Comparison of ENCODE assay signal across 15 cellular contexts in the genomic region with DNA sequence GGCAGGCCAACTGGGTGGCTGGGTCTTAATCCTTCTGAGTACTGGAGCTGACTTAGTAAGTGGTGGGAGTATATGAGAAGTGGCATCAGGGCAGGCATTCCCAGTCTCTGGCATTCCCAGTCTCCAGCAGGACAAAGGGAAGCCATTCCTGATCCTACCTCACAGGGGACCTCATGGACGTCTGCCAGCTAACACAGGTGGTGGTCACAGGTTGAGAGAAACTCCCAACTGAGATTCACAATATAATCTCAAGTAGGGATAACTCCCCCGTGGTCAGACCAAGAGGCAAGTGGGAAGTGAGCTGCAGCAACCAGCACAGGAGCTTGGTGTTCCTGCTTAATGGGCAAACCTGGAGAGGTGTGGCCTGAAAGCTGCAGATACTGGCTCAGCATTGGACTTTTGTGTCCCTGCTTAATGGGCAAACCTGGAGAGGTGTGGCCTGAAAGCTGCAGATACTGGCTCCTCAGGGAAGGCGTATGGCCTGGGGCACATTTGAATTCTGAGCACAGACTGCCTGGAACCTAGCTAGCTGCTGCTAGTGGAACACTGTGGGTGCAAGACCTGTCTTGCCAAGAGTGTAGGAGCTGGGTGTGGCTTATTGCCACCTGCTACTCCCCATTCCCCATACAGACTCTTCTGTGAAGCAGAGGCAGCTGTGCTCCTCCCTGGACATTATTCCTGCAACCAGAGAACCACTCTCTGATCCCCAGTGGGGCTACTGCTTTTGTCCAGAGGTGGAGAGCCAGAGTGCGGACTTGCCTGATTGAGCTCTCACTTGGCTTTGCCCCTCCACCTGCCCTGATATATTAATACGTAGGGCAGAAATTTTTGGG. TPM values are rescaled to one million over a fixed set of nuclear protein-coding genes. Genes with fewer than 3 reads are reported as not detected.
DNase-seq lines count a peak whose midpoint lies in the region; ATAC-seq lines count a peak whose summit lies in the region.
"Had no signal": no experiment of that assay in that cellular context is flagged by ENCODE, and none has a peak within 500 bp of the region (broad histone marks: within the 10 kb centered on the region; RNA-seq: fewer than 3 reads in every experiment).

No MANE protein-coding gene starts in this region.

- H3K4me3 ChIP-seq in aorta (ENCODE audit: low read length in 2 of 2), result no peak overlapping the region
- H3K4me3 ChIP-seq: lower lobe of right lung had no signal

- DNase-seq in Right ventricle myocardium superior (no peak), cardiac septum (ENCODE audit: low spot score) (no peak), NCI-H774 (lab: John Stamatoyannopoulos, UW) (peak; percentile 76), left lobe of liver (ENCODE audit: low spot score) (no peak), aorta (no peak), SKM-1 treated with dmso at 0.1 percent for 144 hours (lab: John Stamatoyannopoulos, UW; ENCODE audit: unreplicated experiment) (no peak)
- DNase-seq: activated naive CD8-positive, alpha-beta T cell treated with anti-CD3 and anti-CD28 coated beads for 36 hours; effector memory CD4-positive, alpha-beta T cell; GOT3 had no signal

- 34 to 56% methylated on average over 5 of the region's 5 CpGs for WGBS in aorta, 2 donors

- no peak overlapping the region for H3K27ac ChIP-seq in aorta (ENCODE audit: low read depth in 1 of 2, low read length in 2 of 2)
- H3K27ac ChIP-seq: lower lobe of right lung had no signal

- ATAC-seq in Right ventricle myocardium superior (ENCODE audit: poor library complexity), result peak; percentile 29
- ATAC-seq in left lobe of liver, result peak; percentile 77
- ATAC-seq in HG03469 (IDR thresholded peaks at IDR 0.05; ENCODE audit: unreplicated experiment), result no peak
- ATAC-seq in GM19397 (IDR thresholded peaks at IDR 0.05; ENCODE audit: unreplicated experiment), result no peak
- ATAC-seq in aorta (ENCODE audit: low FRiP score), result no peak

- H3K36me3 ChIP-seq in aorta (ENCODE audit: control insufficient read depth in 1 of 2, insufficient read depth in 2 of 2, low read length in 1 of 2), result no peaks in the 10 kb centered on the region
- H3K36me3 ChIP-seq: lower lobe of right lung had no signal

- intact Hi-C loops in Right ventricle myocardium superior (cut with DNase I), result no loop called here
- intact Hi-C loops in cardiac septum (cut with DNase I), result no loop called here
- intact Hi-C loops in aorta (cut with DNase I), result no loop called here

- H3K9me3 ChIP-seq in aorta (ENCODE audit: control insufficient read depth, low read length), result no peaks in the 10 kb centered on the region
- H3K9me3 ChIP-seq: lower lobe of right lung had no signal

- H3K27me3 ChIP-seq in aorta (ENCODE audit: control insufficient read depth in 1 of 2, insufficient read depth in 2 of 2, low read length in 1 of 2), result no peaks in the 10 kb centered on the region

- no peaks in the 10 kb centered on the region for H3K4me1 ChIP-seq in aorta (ENCODE audit: control insufficient read depth in 1 of 2, insufficient read depth in 2 of 2, low read length in 2 of 2)

RNA-seq across cellular contexts. Expression of gene OR10H2, which starts 25.9 kb away (rescaled TPM):
- total RNA-seq in Right ventricle myocardium superior (not detected), cardiac septum (not detected), left lobe of liver (not detected), aorta (not detected)
- polyA plus RNA-seq in aorta, result not detected
- total RNA-seq: activated naive CD8-positive, alpha-beta T cell treated with anti-CD3 and anti-CD28 coated beads for 36 hours; lower lobe of right lung; pulmonary artery endothelial cell had no signal
- polyA plus RNA-seq: IgD-negative memory B cell, thymus had no signal

RNA-seq across cellular contexts. Expression of gene CYP4F12, which starts 29.1 kb away (rescaled TPM):
- total RNA-seq in Right ventricle myocardium superior (5.2 TPM), cardiac septum (1.9 TPM), left lobe of liver (98.6 TPM), aorta (10 to 100 TPM in 1 of 2 donors, 1 to 10 TPM in 1; 3.1 to 14.1 TPM)
- polyA plus RNA-seq in aorta, result 1 to 10 TPM in 1 of 2 donors, under 1 TPM in 1; 0.43 to 7.0 TPM
- total RNA-seq: activated naive CD8-positive, alpha-beta T cell treated with anti-CD3 and anti-CD28 coated beads for 36 hours; pulmonary artery endothelial cell had no signal
- polyA plus RNA-seq: IgD-negative memory B cell had no signal

RNA-seq across cellular contexts. Expression of gene OR10H3, which starts 35.8 kb away (rescaled TPM):
- not detected for total RNA-seq in Right ventricle myocardium superior
- total RNA-seq in cardiac septum, result not detected
- total RNA-seq in left lobe of liver, result not detected
- total RNA-seq in aorta, result not detected
- not detected for polyA plus RNA-seq in aorta
- total RNA-seq: activated naive CD8-positive, alpha-beta T cell treated with anti-CD3 and anti-CD28 coated beads for 36 hours; lower lobe of right lung; pulmonary artery endothelial cell had no signal
- polyA plus RNA-seq: IgD-negative memory B cell, thymus had no signal

Comparison
In these comparisons a context has a peak if more than half of its experiments do, and no peak if none do; other contexts are left out.
1. ATAC-seq: peak in Right ventricle myocardium superior (single experiment) and left lobe of liver (single experiment); none in HG03469 (single experiment), GM19397 (single experiment) and aorta (single experiment).